Comparison of ENCODE assay signal across 9 cellular contexts in genomic region chr19:45769821-45770191, GRCh38. TPM values are rescaled to one million over a fixed set of nuclear protein-coding genes. Genes with fewer than 3 reads are reported as not detected.
DNase-seq lines count a peak whose midpoint lies in the region; ATAC-seq and TF ChIP-seq lines count a peak whose summit lies in the region.
"Had no signal": no experiment of that assay in that cellular context is flagged by ENCODE, and none has a peak within 500 bp of the region (broad histone marks: within the 10 kb centered on the region; RNA-seq: fewer than 3 reads in every experiment).

No MANE protein-coding gene starts in this region.

- peak overlapping the region; percentile 46 for H3K4me3 ChIP-seq in NB4 (ENCODE audit: low read depth, low read length)
- peak overlapping the region; percentile 70 for H3K4me3 ChIP-seq in rectal smooth muscle tissue (ENCODE audit: low read length)

- no peaks in the 10 kb centered on the region for H3K9me3 Mint-ChIP-seq in activated naive CD4-positive, alpha-beta T cell treated with anti-CD3 and anti-CD28 coated beads, Interleukin-2, amount 50 U/mL, for 72 hours

- no peaks in the 10 kb centered on the region for H3K36me3 Mint-ChIP-seq in activated naive CD4-positive, alpha-beta T cell treated with anti-CD3 and anti-CD28 coated beads, Interleukin-2, amount 50 U/mL, for 72 hours

- peak overlapping the region; percentile 62 for H3K9ac ChIP-seq in rectal smooth muscle tissue (ENCODE audit: low read length)

- no peaks in the 10 kb centered on the region for H3K27me3 ChIP-seq in rectal smooth muscle tissue (ENCODE audit: control insufficient read depth, insufficient read depth, low read length)

- intact Hi-C loops in left ventricle myocardium superior (cut with micrococcal nuclease) = no loop called here

- peak overlapping the region; percentile 68 to 79 for H3K27ac Mint-ChIP-seq in activated naive CD4-positive, alpha-beta T cell treated with anti-CD3 and anti-CD28 coated beads, Interleukin-2, amount 50 U/mL, for 72 hours

- ATAC-seq in activated naive CD4-positive, alpha-beta T cell treated with anti-CD3 and anti-CD28 coated beads, Interleukin-2, amount 50 U/mL, for 72 hours = peak; percentile 15 to 35
- ATAC-seq in left ventricle myocardium superior = peak; percentile 0

- no peak for TF ChIP-seq CTCF in NB4 (IDR thresholded peaks at IDR 0.05; ENCODE audit: low read depth, low read length)

- DNase-seq in NCI-H2171 treated with DMSO at 0.1 percent for 48 hours (lab: John Stamatoyannopoulos, UW) (peak; percentile 56), NCI-H2171 (lab: John Stamatoyannopoulos, UW) (no peak), NB4 (ENCODE audit: low read depth) (no peak), left ventricle myocardium superior (peak; percentile 63), SW 1271 (lab: John Stamatoyannopoulos, UW) (no peak), SKM-1 (lab: John Stamatoyannopoulos, UW; ENCODE audit: unreplicated experiment) (no peak)
- peak in 1 of 2 donors; percentile 65 for DNase-seq in activated naive CD4-positive, alpha-beta T cell treated with anti-CD3 and anti-CD28 coated beads, Interleukin-2, amount 50 U/mL, for 72 hours (ENCODE audit: low spot score in 2 of 2)

- TF ChIP-seq POLR2A in NB4 (IDR thresholded peaks at IDR 0.05; ENCODE audit: extremely low read depth, insufficient read length) = no peak

- H3K4me1 ChIP-seq in rectal smooth muscle tissue (ENCODE audit: control insufficient read depth, insufficient read depth, low read length) = peaks cover 22% of the 10 kb centered on the region

- peak overlapping the region; percentile 93 for H3K27ac ChIP-seq in rectal smooth muscle tissue (ENCODE audit: low read depth, low read length)

- H3K36me3 ChIP-seq in rectal smooth muscle tissue (ENCODE audit: control insufficient read depth, insufficient read depth, low read length) = peaks cover 3% of the 10 kb centered on the region

RNA-seq across cellular contexts. Expression of gene SIX5, which starts 0.8 kb away (rescaled TPM):
- 1 to 10 TPM; 2.7 to 4.3 TPM for total RNA-seq in activated naive CD4-positive, alpha-beta T cell treated with anti-CD3 and anti-CD28 coated beads, Interleukin-2, amount 50 U/mL, for 72 hours
- 26.1 TPM for total RNA-seq in left ventricle myocardium superior

RNA-seq across cellular contexts. Expression of gene DMPK, which starts 12.5 kb away (rescaled TPM):
- 10 to 100 TPM; 11.1 to 13.8 TPM for total RNA-seq in activated naive CD4-positive, alpha-beta T cell treated with anti-CD3 and anti-CD28 coated beads, Interleukin-2, amount 50 U/mL, for 72 hours
- total RNA-seq in left ventricle myocardium superior = 275 TPM

RNA-seq across cellular contexts. Expression of gene DMWD, which starts 22.8 kb away (rescaled TPM):
- total RNA-seq in activated naive CD4-positive, alpha-beta T cell treated with anti-CD3 and anti-CD28 coated beads, Interleukin-2, amount 50 U/mL, for 72 hours = 10 to 100 TPM; 20.4 to 20.5 TPM
- total RNA-seq in left ventricle myocardium superior = 64.6 TPM

RNA-seq across cellular contexts. Expression of gene MEIOSIN, which starts 36.6 kb away (rescaled TPM):
- total RNA-seq in activated naive CD4-positive, alpha-beta T cell treated with anti-CD3 and anti-CD28 coated beads, Interleukin-2, amount 50 U/mL, for 72 hours = under 1 TPM in 1 of 2 donors, not detected in 1; 0.48 TPM
- not detected for total RNA-seq in left ventricle myocardium superior
- total RNA-seq: Daoy had no signal

RNA-seq across cellular contexts. Expression of gene FBXO46, which starts 39.1 kb away (rescaled TPM):
- total RNA-seq in activated naive CD4-positive, alpha-beta T cell treated with anti-CD3 and anti-CD28 coated beads, Interleukin-2, amount 50 U/mL, for 72 hours = 10 to 100 TPM; 40.1 to 47.9 TPM
- total RNA-seq in left ventricle myocardium superior = 15.4 TPM

Comparison
In these comparisons a context has a peak if more than half of its experiments do, and no peak if none do; other contexts are left out.
1. DNase-seq: peak in NCI-H2171 treated with DMSO at 0.1 percent for 48 hours (single experiment) and left ventricle myocardium superior (single experiment); none in NCI-H2171 (single experiment), NB4 (single experiment), SW 1271 (0 of 2) and SKM-1 (single experiment).
2. RNA of gene DMPK, which starts 12.5 kb away (total RNA-seq): 275 TPM in left ventricle myocardium superior (single experiment); 11.1 to 13.8 TPM in activated naive CD4-positive, alpha-beta T cell treated with anti-CD3 and anti-CD28 coated beads, Interleukin-2, amount 50 U/mL, for 72 hours; every median in the first group is over 10 times any median in the second.